ENCODE assay signal across 8 cellular contexts in genomic region chr1:16351449-16351993, GRCh38. TPM values are rescaled to one million over a fixed set of nuclear protein-coding genes. Genes with fewer than 3 reads are reported as not detected.
DNase-seq lines count a peak whose midpoint lies in the region; ATAC-seq, FAIRE-seq and TF ChIP-seq lines count a peak whose summit lies in the region.

No MANE protein-coding gene starts in this region.

- H3K36me3 Mint-ChIP-seq in H9 (ENCODE audit: insufficient read depth in 1 of 3, low read depth in 3 of 3) = no peaks in the 10 kb centered on the region
- H3K36me3 Mint-ChIP-seq in activated CD8-positive, alpha-beta T cell treated with anti-CD3 and anti-CD28 coated beads for 36 hours (ENCODE audit: low read depth) = peaks cover 3% of the 10 kb centered on the region
- H3K36me3 Mint-ChIP-seq in progenitor cell of endocrine pancreas (ENCODE audit: insufficient read depth) = no peaks in the 10 kb centered on the region

- peak overlapping the region; percentile 76 for H3K4me3 ChIP-seq in cardiac muscle cell

- no peak overlapping the region for H3K14ac ChIP-seq in H9 (ENCODE audit: insufficient read depth, low read length)

- H3T11ph ChIP-seq in H9 (ENCODE audit: low read length) = no peak overlapping the region

- H3K27me3 ChIP-seq in H9 (ENCODE audit: insufficient read depth, low read length) = no peaks in the 10 kb centered on the region
- H3K27me3 ChIP-seq in cardiac muscle cell = no peaks in the 10 kb centered on the region

- no peaks in the 10 kb centered on the region for H3K9me3 ChIP-seq in H9 (ENCODE audit: control insufficient read depth, low read depth, low read length)
- H3K9me3 ChIP-seq in cardiac muscle cell (ENCODE audit: low read depth) = no peaks in the 10 kb centered on the region

- H3K36me3 ChIP-seq in cardiac muscle cell = no peaks in the 10 kb centered on the region

- no peak overlapping the region for H2BK12ac ChIP-seq in H9 (ENCODE audit: insufficient read length, low read depth, low read length)

- H2AFZ ChIP-seq in H9 (ENCODE audit: low read length) = no peak overlapping the region

- no CpG with 5 or more reads among the region's 20 CpGs for WGBS in H9 (ENCODE audit: extremely low coverage, insufficient read length, low lambda C conversion rate)

- H2BK5ac ChIP-seq in H9 (ENCODE audit: insufficient read length, low read length) = no peak overlapping the region

- POLR2A ChIA-PET in activated CD8-positive, alpha-beta T cell treated with anti-CD3 and anti-CD28 coated beads for 36 hours (lab: Charles Lee) = interaction anchor here (0.5 to 2.3 kb wide), 5 partner anchors 12 to 89 kb away, joined by 3 to 12 read pairs (median 4); partner anchors contain the start of gene NECAP2

- H3K27ac Mint-ChIP-seq in H9 = peak overlapping the region; percentile 32 to 73 (median 70); a peak in 6 of 7 replicates
- H3K27ac Mint-ChIP-seq in activated CD8-positive, alpha-beta T cell treated with anti-CD3 and anti-CD28 coated beads for 36 hours = peak overlapping the region; percentile 96
- H3K27ac Mint-ChIP-seq in progenitor cell of endocrine pancreas = peak overlapping the region; percentile 95

- H3K4me3 Mint-ChIP-seq in H9 = peak overlapping the region; percentile 92 to 94
- H3K4me3 Mint-ChIP-seq in activated CD8-positive, alpha-beta T cell treated with anti-CD3 and anti-CD28 coated beads for 36 hours = peak overlapping the region; percentile 84
- peak overlapping the region; percentile 96 for H3K4me3 Mint-ChIP-seq in progenitor cell of endocrine pancreas (ENCODE audit: low read depth)

- no peak overlapping the region for H4K5ac ChIP-seq in H9 (ENCODE audit: insufficient read length, low read depth, low read length)

- H4K91ac ChIP-seq in H9 (ENCODE audit: insufficient read length, low read depth, low read length) = no peak overlapping the region

- no peak overlapping the region for H3K56ac ChIP-seq in H9 (ENCODE audit: insufficient read length, low read depth, low read length)

- no peak overlapping the region for H4K8ac ChIP-seq in H9 (replicated peaks; ENCODE audit: insufficient read length, low read depth, low read length)

- peaks cover 11% of the 10 kb centered on the region for H3K23me2 ChIP-seq in H9 (ENCODE audit: insufficient read length, low read depth, low read length, poor library complexity, severe bottlenecking)

- H2BK120ac ChIP-seq in H9 (ENCODE audit: low read depth, low read length, poor library complexity, severe bottlenecking) = no peak overlapping the region

- TF ChIP-seq CTCF in H9 (conservative IDR thresholded peaks at IDR 0.05) (no peak), cardiac muscle cell (IDR thresholded peaks at IDR 0.05; ENCODE audit: low read depth, low read length) (no peak), progenitor cell of endocrine pancreas (IDR thresholded peaks at IDR 0.05; ENCODE audit: unreplicated experiment) (no peak)
- TF ChIP-seq CTCF in activated CD8-positive, alpha-beta T cell treated with anti-CD3 and anti-CD28 coated beads for 36 hours (IDR thresholded peaks at IDR 0.05) = no peak

- H3K4me2 ChIP-seq in H9 (ENCODE audit: insufficient read depth, insufficient read length, low read length) = peak overlapping the region; percentile 98

- in situ Hi-C loops in ACHN (cut with HindIII; ENCODE audit: low pct_ligation_motif_present, low pct_unique_long_range_greater_than_20kb, low sequenced_read_pairs) = no loop called here

- no peaks in the 10 kb centered on the region for H4K20me1 ChIP-seq in H9 (ENCODE audit: control insufficient read depth, insufficient read depth, insufficient read length)

- CTCF ChIA-PET in activated CD8-positive, alpha-beta T cell treated with anti-CD3 and anti-CD28 coated beads for 36 hours (lab: Charles Lee) = interaction anchor here (1.2 to 5.1 kb wide), 7 partner anchors 12 to 107 kb away, joined by 3 to 53 read pairs (median 6); partner anchors contain the start of genes NECAP2 and SZRD1

- H3K18ac ChIP-seq in H9 (ENCODE audit: insufficient read length, low read depth, low read length) = peak overlapping the region; percentile 90

- ATAC-seq in activated CD8-positive, alpha-beta T cell treated with anti-CD3 and anti-CD28 coated beads for 36 hours = no peak

- H2BK15ac ChIP-seq in H9 (ENCODE audit: low read depth, low read length) = no peak overlapping the region

- intact Hi-C loops in activated CD8-positive, alpha-beta T cell treated with anti-CD3 and anti-CD28 coated beads for 36 hours (cut with micrococcal nuclease) = no loop called here

- H3K9me3 Mint-ChIP-seq in H9 (no peaks in the 10 kb centered on the region), progenitor cell of endocrine pancreas (ENCODE audit: low read depth) (no peaks in the 10 kb centered on the region)
- H3K9me3 Mint-ChIP-seq in activated CD8-positive, alpha-beta T cell treated with anti-CD3 and anti-CD28 coated beads for 36 hours = no peaks in the 10 kb centered on the region

- no peak overlapping the region for H2BK20ac ChIP-seq in H9 (ENCODE audit: low read depth, low read length, poor library complexity, severe bottlenecking)

- no peak for FAIRE-seq in HTR-8/SVneo (lab: Jason Lieb, UNC)

- no peak overlapping the region for H2AK5ac ChIP-seq in H9 (ENCODE audit: insufficient read length, low read length)

- H3K9ac ChIP-seq in H9 (ENCODE audit: extremely low read depth, insufficient read length, low read length) = peak overlapping the region; percentile 89

- no peaks in the 10 kb centered on the region for H3K4me1 ChIP-seq in H9 (ENCODE audit: insufficient read depth, low read length)
- H3K4me1 ChIP-seq in cardiac muscle cell (ENCODE audit: low read depth) = peaks cover 12% of the 10 kb centered on the region

- H3K4ac ChIP-seq in H9 (ENCODE audit: low read depth, low read length) = no peak overlapping the region

- peak; percentile 37 for DNase-seq in ACHN
- DNase-seq in H9 = no peak
- no peak for DNase-seq in activated CD8-positive, alpha-beta T cell treated with anti-CD3 and anti-CD28 coated beads for 36 hours
- peak; percentile 44 to 54 for DNase-seq in cardiac muscle cell (ENCODE audit: low read depth in 1 of 2, low spot score in 1 of 2)
- DNase-seq in progenitor cell of endocrine pancreas (ENCODE audit: low spot score, unreplicated experiment) = no peak
- no peak for DNase-seq in HTR-8/SVneo (ENCODE audit: insufficient read length, low spot score)
- no peak for DNase-seq in activated effector memory CD4-positive, alpha-beta T cell treated with Interleukin-2 at 50 U/mL for 16 hours
- DNase-seq in stimulated activated CD4-positive, alpha-beta T cell treated with anti-CD3 and anti-CD28 coated beads, Interleukin-4, amount 100 ng/mL, for 4 hours = no peak

- H3K27ac ChIP-seq in H9 (ENCODE audit: insufficient read length, low read depth, low read length) (no peak overlapping the region), cardiac muscle cell (peak overlapping the region; percentile 96)

- H3K4me1 Mint-ChIP-seq in H9 (peaks cover 17 to 19% of the 10 kb centered on the region in 2 experiments), progenitor cell of endocrine pancreas (ENCODE audit: low read depth) (peaks cover 12% of the 10 kb centered on the region)
- peaks cover 30% of the 10 kb centered on the region for H3K4me1 Mint-ChIP-seq in activated CD8-positive, alpha-beta T cell treated with anti-CD3 and anti-CD28 coated beads for 36 hours (ENCODE audit: low read depth)

- H3K79me1 ChIP-seq in H9 (ENCODE audit: insufficient read depth, low read depth, low read length, poor library complexity, severe bottlenecking) = peaks cover 6% of the 10 kb centered on the region

- no peaks in the 10 kb centered on the region for H3K27me3 Mint-ChIP-seq in H9 (ENCODE audit: low read depth)
- no peaks in the 10 kb centered on the region for H3K27me3 Mint-ChIP-seq in activated CD8-positive, alpha-beta T cell treated with anti-CD3 and anti-CD28 coated beads for 36 hours
- no peaks in the 10 kb centered on the region for H3K27me3 Mint-ChIP-seq in progenitor cell of endocrine pancreas

- H3K23ac ChIP-seq in H9 (ENCODE audit: insufficient read length, low read depth, low read length) = no peak overlapping the region

- peaks cover 9% of the 10 kb centered on the region; the same call in 1 of the 2 replicates for H3K79me2 ChIP-seq in H9 (ENCODE audit: insufficient read depth, low read length)

RNA-seq across cellular contexts. Expression of gene FBXO42, which starts 0.8 kb away (rescaled TPM):
- total RNA-seq in H9 (2021) (17.4 and 19.0 TPM in 2 replicates), cardiac muscle cell (28.6 and 34.7 TPM in 2 replicates), progenitor cell of endocrine pancreas (26.8 and 30.5 TPM in 2 replicates)
- total RNA-seq in activated CD8-positive, alpha-beta T cell treated with anti-CD3 and anti-CD28 coated beads for 36 hours = 10 to 100 TPM; 19.8 to 21.3 TPM
- 37.7 and 40.8 TPM in 2 replicates for polyA plus RNA-seq in cardiac muscle cell

RNA-seq across cellular contexts. Expression of gene SZRD1, which starts 15.5 kb away (rescaled TPM):
- total RNA-seq in H9 (2021) (118 and 119 TPM in 2 replicates), cardiac muscle cell (75.9 and 81.7 TPM in 2 replicates), progenitor cell of endocrine pancreas (109 and 119 TPM in 2 replicates)
- 100 to 1,000 TPM; 175 to 177 TPM for total RNA-seq in activated CD8-positive, alpha-beta T cell treated with anti-CD3 and anti-CD28 coated beads for 36 hours
- polyA plus RNA-seq in cardiac muscle cell = 53.1 and 58.5 TPM in 2 replicates

Comparison
In these comparisons a context has a peak if more than half of its experiments do, and no peak if none do; other contexts are left out.
1. DNase-seq: peak in ACHN (single experiment) and cardiac muscle cell (2 of 2); none in H9 (single experiment), activated CD8-positive, alpha-beta T cell treated with anti-CD3 and anti-CD28 coated beads for 36 hours (single experiment), progenitor cell of endocrine pancreas (single experiment), HTR-8/SVneo (single experiment), activated effector memory CD4-positive, alpha-beta T cell treated with Interleukin-2 at 50 U/mL for 16 hours (single experiment) and stimulated activated CD4-positive, alpha-beta T cell treated with anti-CD3 and anti-CD28 coated beads, Interleukin-4, amount 100 ng/mL, for 4 hours (0 of 2).
2. Peak in every context shown above with its lines, with median percentiles within 50 percentile points of each other: H3K27ac Mint-ChIP-seq and H3K4me3 Mint-ChIP-seq.